Comparison of ENCODE assay signal across 24 cellular contexts in the genomic region with DNA sequence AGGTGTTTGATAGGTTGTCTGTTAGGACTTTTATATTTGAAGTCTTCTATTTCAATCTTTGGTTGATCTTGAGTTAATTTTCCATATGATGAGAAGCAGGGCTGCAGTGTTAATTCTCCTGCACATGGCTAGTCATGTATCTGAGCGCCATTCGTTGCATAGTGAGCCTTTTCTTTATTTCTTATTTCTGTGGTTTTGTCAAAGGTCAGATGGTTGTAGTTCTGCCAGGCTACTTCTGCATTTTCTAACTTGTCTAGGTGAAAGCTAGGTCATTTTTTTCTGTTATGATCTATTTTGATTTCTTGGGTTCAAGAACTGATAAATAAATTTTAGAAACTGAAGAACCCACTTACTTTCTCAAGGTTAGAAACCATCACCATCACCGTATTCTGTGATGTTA. TPM values are rescaled to one million over a fixed set of nuclear protein-coding genes. Genes with fewer than 3 reads are reported as not detected.
DNase-seq lines count a peak whose midpoint lies in the region; ATAC-seq and TF ChIP-seq lines count a peak whose summit lies in the region.
"Had no signal": no experiment of that assay in that cellular context is flagged by ENCODE, and none has a peak within 500 bp of the region (broad histone marks: within the 10 kb centered on the region; RNA-seq: fewer than 3 reads in every experiment).

No MANE protein-coding gene starts in this region.

- peaks cover 0 to 4% of the 10 kb centered on the region in 2 donors for H3K27me3 ChIP-seq in tibial nerve

- peak; percentile 64 for DNase-seq in NOMO-1 treated with DMSO at 0.1 percent for 48 hours (lab: John Stamatoyannopoulos, UW; ENCODE audit: unreplicated experiment)
- DNase-seq in NOMO-1 treated with dmso at 0.1 percent for 144 hours (lab: John Stamatoyannopoulos, UW; ENCODE audit: unreplicated experiment) = no peak
- DNase-seq in OCI-LY7 (ENCODE audit: low spot score) = peak; percentile 60
- no peak for DNase-seq in activated effector memory CD4-positive, alpha-beta T cell treated with Interleukin-2 at 50 U/mL for 16 hours
- no peak for DNase-seq in tibial nerve (ENCODE audit: low spot score in 2 of 2)
- no peak for DNase-seq in cortex of kidney (lab: John Stamatoyannopoulos, UW)
- DNase-seq: 8988T; activated CD4-positive, alpha-beta T cell treated with anti-CD3 and anti-CD28 coated beads, Interleukin-2, amount 50 U/mL, for 1 hour; activated naive CD8-positive, alpha-beta T cell treated with anti-CD3 and anti-CD28 coated beads for 36 hours; CD8-positive, alpha-beta memory T cell; DMS153; GF-D8; heart left ventricle; IMR-90; left cardiac atrium; NCI-H1694; NCI-H2171 treated with DMSO at 0.1 percent for 48 hours; NCI-H526 treated with DMSO at 0.1 percent for 48 hours; small intestine; stimulated activated naive CD4-positive, alpha-beta T cell treated with Interleukin-2 at 50 U/mL for 16 hours; T-helper 2 cell had no signal

- peak overlapping the region; percentile 58 for H3K4me2 ChIP-seq in OCI-LY7 (ENCODE audit: low read length)

- TF ChIP-seq CTCF in OCI-LY7 (conservative IDR thresholded peaks at IDR 0.05; ENCODE audit: low read length) (no peak), tibial nerve (IDR thresholded peaks at IDR 0.05) (no peak)

- peak overlapping the region; percentile 92 for H2AFZ ChIP-seq in OCI-LY7 (ENCODE audit: low read length)

- no peaks in the 10 kb centered on the region for H4K20me1 ChIP-seq in OCI-LY7 (ENCODE audit: insufficient read depth, low read length)

- H3K4me1 ChIP-seq in OCI-LY7 (ENCODE audit: insufficient read depth, low read length, poor library complexity, severe bottlenecking) = peaks cover 100% of the 10 kb centered on the region
- H3K4me1 ChIP-seq in tibial nerve = no peaks in the 10 kb centered on the region
- H3K4me1 ChIP-seq: heart left ventricle had no signal

- no peak for TF ChIP-seq POLR2A in tibial nerve (IDR thresholded peaks at IDR 0.05)

- POLR2A ChIA-PET in OCI-LY7 (lab: Charles Lee) = interaction anchor here (1.0 to 1.7 kb wide), 3 partner anchors 19 to 56 kb away, joined by 3 read pairs; no protein-coding TSS in a partner anchor

- H3K9me3 ChIP-seq in OCI-LY7 (ENCODE audit: low read length) (no peaks in the 10 kb centered on the region), tibial nerve (no peaks in the 10 kb centered on the region)
- H3K9me3 ChIP-seq: heart left ventricle had no signal

- H3K9me2 ChIP-seq in OCI-LY7 (ENCODE audit: insufficient read depth, low read length) = no peaks in the 10 kb centered on the region

- H3K79me2 ChIP-seq in OCI-LY7 (ENCODE audit: insufficient read depth, low read depth, low read length) = no peaks in the 10 kb centered on the region

- H3K4me3 ChIP-seq in OCI-LY7 (ENCODE audit: low read depth, low read length, poor library complexity, severe bottlenecking) (peak overlapping the region; percentile 21), tibial nerve (no peak overlapping the region)
- H3K4me3 ChIP-seq: heart left ventricle had no signal

- BruUV-seq in OCI-LY7 (replicated peaks; lab: Mats Ljungman, UMichigan) = no TSS peak

- peak overlapping the region; percentile 87 for H3K27ac ChIP-seq in OCI-LY7 (ENCODE audit: low read depth, low read length, poor library complexity, severe bottlenecking)
- no peak overlapping the region for H3K27ac ChIP-seq in tibial nerve
- H3K27ac ChIP-seq: heart left ventricle, VCaP had no signal

- intact Hi-C loops in OCI-LY7 (cut with micrococcal nuclease; ENCODE audit: unreplicated experiment) = loop anchor here (2.0 to 10.0 kb wide), 2 partner anchors 88 to 1230 kb away; partner anchors contain the start of gene PTPN18

- no peaks in the 10 kb centered on the region; the same call in 1 of the 2 replicates for H3K36me3 ChIP-seq in OCI-LY7 (ENCODE audit: insufficient read depth, low read length)
- H3K36me3 ChIP-seq in tibial nerve = no peaks in the 10 kb centered on the region
- H3K36me3 ChIP-seq: heart left ventricle had no signal

- TF ChIP-seq EP300 in tibial nerve (IDR thresholded peaks at IDR 0.05) = no peak

- 74 to 81% methylated on average over 3 of the region's 3 CpGs for WGBS in tibial nerve, 2 donors

- CTCF ChIA-PET in OCI-LY7 (lab: Charles Lee; ENCODE audit: unreplicated experiment) = interaction anchor here (0.7 kb wide), 1 partner anchor 88 kb away, joined by 6 read pairs; no protein-coding TSS in a partner anchor

- ATAC-seq in HG03025 (IDR thresholded peaks at IDR 0.05; ENCODE audit: low FRiP score, unreplicated experiment) = peak; percentile 34
- no peak for ATAC-seq in GM21529 (IDR thresholded peaks at IDR 0.05; ENCODE audit: unreplicated experiment)
- ATAC-seq: heart left ventricle, left cardiac atrium had no signal

RNA-seq across cellular contexts. Expression of gene CCDC74A, which starts 56.7 kb away (rescaled TPM):
- 57.4 and 60.7 TPM in 2 replicates for total RNA-seq in OCI-LY7 (2014; rRNA removed; shearing (Covaris generic))
- total RNA-seq in OCI-LY7 (2022) (27.1 and 40.2 TPM in 2 replicates), tibial nerve (10 to 100 TPM; 19.5 to 50.2 (median 34.1) TPM)

Comparison
In these comparisons a context has a peak if more than half of its experiments do, and no peak if none do; other contexts are left out.
1. DNase-seq: peak in NOMO-1 treated with DMSO at 0.1 percent for 48 hours (single experiment) and OCI-LY7 (single experiment); none in NOMO-1 treated with dmso at 0.1 percent for 144 hours (single experiment), activated effector memory CD4-positive, alpha-beta T cell treated with Interleukin-2 at 50 U/mL for 16 hours (single experiment), tibial nerve (0 of 2) and cortex of kidney (single experiment).